ENCODE assay signal across 18 cellular contexts in the genomic region with DNA sequence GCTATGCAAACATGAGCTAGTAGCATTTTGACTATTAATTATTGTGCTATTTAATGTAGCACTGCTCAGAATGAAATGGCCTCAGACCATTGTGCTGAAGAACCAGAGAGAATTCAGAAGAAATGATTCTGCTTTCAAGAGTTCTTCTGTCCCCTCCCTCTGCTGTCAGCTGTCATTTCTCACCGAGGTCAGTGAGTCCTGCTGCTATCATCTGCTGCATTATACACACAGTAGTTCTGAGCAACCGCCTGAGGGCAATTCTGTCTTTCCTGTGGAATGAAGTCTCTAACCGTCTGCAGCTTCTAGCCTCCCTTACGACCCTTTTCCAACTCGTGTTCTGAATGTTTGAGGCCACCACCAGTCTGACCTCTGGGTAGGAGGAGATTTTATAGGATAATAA.
DNase-seq lines count a peak whose midpoint lies in the region; ATAC-seq and TF ChIP-seq lines count a peak whose summit lies in the region.
"Had no signal": no experiment of that assay in that cellular context is flagged by ENCODE, and none has a peak within 500 bp of the region (broad histone marks: within the 10 kb centered on the region; RNA-seq: fewer than 3 reads in every experiment).

No MANE protein-coding gene starts in this region.

- DNase-seq in A673 (ENCODE audit: low spot score), result peak; percentile 3
- peak; percentile 39 for DNase-seq in ELF-1 (ENCODE audit: low read depth, low spot score)
- DNase-seq in PC-3, result peak; percentile 11
- DNase-seq in foreskin keratinocyte, result peak; percentile 3 to 33
- DNase-seq in SK-N-DZ (ENCODE audit: low spot score), result no peak
- DNase-seq in AG20443 (ENCODE audit: low spot score), result no peak
- no peak for DNase-seq in endodermal cell
- DNase-seq: IMR-90, NCI-H187 treated with DMSO at 0.1 percent for 48 hours, NCI-H2171 treated with DMSO at 0.1 percent for 48 hours, RPMI8226, T-helper 1 cell had no signal

- no peaks in the 10 kb centered on the region for H3K79me2 ChIP-seq in PC-3 (ENCODE audit: low read length)

- TF ChIP-seq POLR2A in gastroesophageal sphincter (IDR thresholded peaks at IDR 0.05), result no peak

- H3K9me3 Mint-ChIP-seq in endodermal cell, result no peaks in the 10 kb centered on the region
- H3K9me3 Mint-ChIP-seq: GM23338 had no signal

- H3K27me3 ChIP-seq in A673 (replicated peaks; ENCODE audit: insufficient read depth, low read depth, low read length, poor library complexity) (no peaks in the 10 kb centered on the region), PC-3 (ENCODE audit: low read length) (peaks cover 16% of the 10 kb centered on the region; the same call in 1 of the 2 replicates), foreskin keratinocyte (no peaks in the 10 kb centered on the region), endodermal cell (ENCODE audit: control insufficient read depth, insufficient read depth, low read length, poor library complexity, severe bottlenecking) (no peaks in the 10 kb centered on the region), gastroesophageal sphincter (no peaks in the 10 kb centered on the region)
- H3K27me3 ChIP-seq: SJSA1 had no signal

- H3K27ac Mint-ChIP-seq in endodermal cell, result no peak overlapping the region
- H3K27ac Mint-ChIP-seq: CD8-positive, alpha-beta T cell; GM23338 had no signal

- H3K4me1 ChIP-seq in A673 (ENCODE audit: insufficient read depth, low read length, poor library complexity, severe bottlenecking) (no peaks in the 10 kb centered on the region), PC-3 (ENCODE audit: insufficient read depth, low read length) (no peaks in the 10 kb centered on the region), foreskin keratinocyte (no peaks in the 10 kb centered on the region), endodermal cell (ENCODE audit: control insufficient read depth, insufficient read depth, low read length) (no peaks in the 10 kb centered on the region), gastroesophageal sphincter (no peaks in the 10 kb centered on the region)
- H3K4me1 ChIP-seq: A549, SJSA1 had no signal

- TF ChIP-seq CTCF in A673 (conservative IDR thresholded peaks at IDR 0.05; ENCODE audit: low read depth, low read length), result no peak
- no peak for TF ChIP-seq CTCF in PC-3 (conservative IDR thresholded peaks at IDR 0.05; ENCODE audit: low read depth, low read length)
- no peak for TF ChIP-seq CTCF in foreskin keratinocyte (conservative IDR thresholded peaks at IDR 0.05)
- TF ChIP-seq CTCF in endodermal cell (conservative IDR thresholded peaks at IDR 0.05), result no peak
- TF ChIP-seq CTCF in gastroesophageal sphincter (IDR thresholded peaks at IDR 0.05), result no peak

- H2AFZ ChIP-seq in PC-3 (ENCODE audit: low read length), result no peak overlapping the region
- H2AFZ ChIP-seq: GM23338 had no signal

- no peak for ATAC-seq in PC-3
- ATAC-seq in foreskin keratinocyte, result peak; percentile 40
- ATAC-seq in gastroesophageal sphincter, result no peak
- ATAC-seq: A549, GM12878 had no signal

- no peaks in the 10 kb centered on the region for H4K20me1 ChIP-seq in PC-3 (ENCODE audit: low read length)

- no peak for TF ChIP-seq EP300 in gastroesophageal sphincter (IDR thresholded peaks at IDR 0.05)

- no peaks in the 10 kb centered on the region for H3K9me2 ChIP-seq in PC-3 (replicated peaks; ENCODE audit: low read length)

- no peaks in the 10 kb centered on the region for H3K4me1 Mint-ChIP-seq in endodermal cell

- H3K27ac ChIP-seq in A673 (ENCODE audit: low read depth, low read length, poor library complexity, severe bottlenecking), result no peak overlapping the region
- H3K27ac ChIP-seq in PC-3 (ENCODE audit: low read length), result no peak overlapping the region
- no peak overlapping the region for H3K27ac ChIP-seq in foreskin keratinocyte
- no peak overlapping the region for H3K27ac ChIP-seq in endodermal cell (ENCODE audit: low read depth, low read length)
- H3K27ac ChIP-seq in gastroesophageal sphincter, result no peak overlapping the region
- H3K27ac ChIP-seq: A549, SJSA1 had no signal

- H3K9ac ChIP-seq in PC-3 (ENCODE audit: low read length), result no peak overlapping the region
- no peak overlapping the region for H3K9ac ChIP-seq in endodermal cell (ENCODE audit: extremely low read depth, low read length, poor library complexity, severe bottlenecking)

- H3K4me3 Mint-ChIP-seq in endodermal cell, result no peak overlapping the region
- H3K4me3 Mint-ChIP-seq: CD8-positive, alpha-beta T cell; GM23338 had no signal

- BruUV-seq in A673 (replicated peaks; lab: Mats Ljungman, UMichigan) (no TSS peak), PC-3 (replicated peaks; lab: Mats Ljungman, UMichigan) (no TSS peak)

- whole genome bisulfite sequencing in endodermal cell (ENCODE audit: insufficient coverage in 1 of 2, insufficient read length in 1 of 2), 2 experiments, result 83 to 88% methylated on average over 1 to 5 of the region's 5 CpGs
- 46 to 80% methylated on average over 3 to 5 of the region's 5 CpGs for WGBS in gastroesophageal sphincter (ENCODE audit: low coverage in 1 of 2), 2 donors

- H3K36me3 ChIP-seq in A673 (ENCODE audit: insufficient read depth, low read length, poor library complexity, severe bottlenecking) (no peaks in the 10 kb centered on the region), PC-3 (ENCODE audit: low read depth, low read length) (no peaks in the 10 kb centered on the region), endodermal cell (ENCODE audit: control insufficient read depth, insufficient read depth, low read length) (no peaks in the 10 kb centered on the region), gastroesophageal sphincter (no peaks in the 10 kb centered on the region)
- H3K36me3 ChIP-seq: SJSA1 had no signal

- POLR2A ChIA-PET in A673 (lab: Charles Lee; ENCODE audit: low non-redundant PET), result no interaction called here
- POLR2A ChIA-PET in PC-3 (lab: Charles Lee; ENCODE audit: unreplicated experiment), result no interaction called here

- no peaks in the 10 kb centered on the region for H3F3A ChIP-seq in PC-3 (ENCODE audit: low read length, unreplicated experiment)

- H3K9me3 ChIP-seq in A673 (ENCODE audit: low read depth, low read length, poor library complexity, severe bottlenecking) (no peaks in the 10 kb centered on the region), PC-3 (ENCODE audit: low read length) (no peaks in the 10 kb centered on the region), endodermal cell (ENCODE audit: control insufficient read depth, low read length) (no peaks in the 10 kb centered on the region), gastroesophageal sphincter (no peaks in the 10 kb centered on the region)
- H3K9me3 ChIP-seq: A549, SJSA1 had no signal

- H3K36me3 Mint-ChIP-seq in endodermal cell (ENCODE audit: low read depth), result no peaks in the 10 kb centered on the region
- H3K36me3 Mint-ChIP-seq: CD8-positive, alpha-beta T cell had no signal

- H3K27me3 Mint-ChIP-seq in endodermal cell (ENCODE audit: insufficient read depth), result no peaks in the 10 kb centered on the region

- intact Hi-C loops in A673 (cut with micrococcal nuclease; ENCODE audit: unreplicated experiment) (no loop called here), PC-3 (cut with micrococcal nuclease) (no loop called here)

- H3K4me3 ChIP-seq in A673 (ENCODE audit: low read depth, low read length, poor library complexity, severe bottlenecking) (no peak overlapping the region), PC-3 (ENCODE audit: low read length) (no peak overlapping the region), endodermal cell (ENCODE audit: low read length) (no peak overlapping the region), gastroesophageal sphincter (no peak overlapping the region)
- H3K4me3 ChIP-seq: A549, GM12878, GM23338, SJSA1 had no signal

- no peak overlapping the region for H3K4me2 ChIP-seq in PC-3 (ENCODE audit: low read length)
- H3K4me2 ChIP-seq: A549, GM23338 had no signal

- CTCF ChIA-PET in A673 (lab: Charles Lee), result no interaction called here
- CTCF ChIA-PET in PC-3 (lab: Charles Lee), result no interaction called here

Comparison
In these comparisons a context has a peak if more than half of its experiments do, and no peak if none do; other contexts are left out.
1. DNase-seq: peak in A673 (single experiment), ELF-1 (single experiment), PC-3 (single experiment) and foreskin keratinocyte (2 of 2); none in SK-N-DZ (single experiment), AG20443 (single experiment) and endodermal cell (single experiment).